ENCODE assay signal across 21 cellular contexts in the genomic region with DNA sequence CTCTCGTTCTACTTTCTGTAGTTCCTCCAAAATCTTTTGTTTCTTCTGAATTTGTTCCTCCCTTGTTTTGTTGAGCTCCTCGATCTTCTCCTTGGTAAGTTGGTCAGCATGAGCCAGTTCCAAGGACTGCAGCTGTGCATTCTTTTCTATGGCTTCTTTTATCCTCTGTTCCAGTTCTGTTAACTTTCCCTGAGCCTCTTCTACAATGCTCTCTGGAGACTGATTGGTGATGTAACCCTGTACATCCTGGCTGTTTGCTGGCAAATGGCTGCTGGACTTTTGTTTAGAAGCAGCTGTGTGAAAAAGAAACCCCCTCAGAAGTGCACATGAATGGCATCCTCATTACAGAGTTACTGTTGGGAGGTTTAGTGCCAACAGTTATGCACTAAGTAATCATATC.
DNase-seq lines count a peak whose midpoint lies in the region; ATAC-seq, FAIRE-seq and TF ChIP-seq lines count a peak whose summit lies in the region.
"Had no signal": no experiment of that assay in that cellular context is flagged by ENCODE, and none has a peak within 500 bp of the region (broad histone marks: within the 10 kb centered on the region; RNA-seq: fewer than 3 reads in every experiment).

No MANE protein-coding gene starts in this region.

- H3K4me1 Mint-ChIP-seq in naive thymus-derived CD4-positive, alpha-beta T cell, result peaks cover 5 to 24% (median 8%) of the 10 kb centered on the region in 7 donors

- POLR2A ChIA-PET in HepG2 (lab: Yijun Ruan, JAX), result no interaction called here
- POLR2A ChIA-PET in naive thymus-derived CD4-positive, alpha-beta T cell (lab: Charles Lee), result no interaction called here

- TF ChIP-seq CTCF in HepG2 (CRISPR knock-in tag; IDR thresholded peaks at IDR 0.05), result no peak
- TF ChIP-seq CTCF in right lobe of liver (IDR thresholded peaks at IDR 0.05), result no peak

- TF ChIP-seq POLR2A in HepG2 (IDR thresholded peaks at IDR 0.05; ENCODE audit: insufficient read depth in 1 of 2, low read depth in 2 of 2, low read length in 2 of 2) (no peak), right lobe of liver (IDR thresholded peaks at IDR 0.05) (no peak), GM12892 (IDR thresholded peaks at IDR 0.05; ENCODE audit: low read depth, low read length) (no peak)

- CTCF ChIA-PET in HepG2 (lab: Yijun Ruan, JAX; ENCODE audit: low intra/inter-chr PET ratio, low total read pairs), result no interaction called here
- CTCF ChIA-PET in naive thymus-derived CD4-positive, alpha-beta T cell (lab: Charles Lee), result no interaction called here

- in situ Hi-C loops in HepG2 (cut with HindIII; ENCODE audit: extremely low pct_ligation_motif_present, low pct_unique_long_range_greater_than_20kb), result no loop called here

- no peak overlapping the region for H3K4me3 ChIP-seq in HepG2 (replicated peaks in 1 of 3; ENCODE audit: insufficient read depth in 1 of 3, low read depth in 2 of 3, low read length in 3 of 3)
- no peak overlapping the region for H3K4me3 ChIP-seq in right lobe of liver
- no peak overlapping the region for H3K4me3 ChIP-seq in naive thymus-derived CD4-positive, alpha-beta T cell (ENCODE audit: low read length)
- H3K4me3 ChIP-seq: gastrocnemius medialis, prostate gland, testis had no signal

- no peak for TF ChIP-seq RAD21 in HepG2 (CRISPR knock-in tag; IDR thresholded peaks at IDR 0.05)

- intact Hi-C loops in HepG2 (cut with micrococcal nuclease; ENCODE audit: unreplicated experiment) (no loop called here), right lobe of liver (cut with DNase I) (no loop called here)
- intact Hi-C loops in naive thymus-derived CD4-positive, alpha-beta T cell (cut with micrococcal nuclease), result loop anchor here (5.0 to 10.0 kb wide), 4 partner anchors 33 to 435 kb away; a partner anchor contains a TSS

- H3K27me3 Mint-ChIP-seq in naive thymus-derived CD4-positive, alpha-beta T cell, result no peaks in the 10 kb centered on the region

- BruUV-seq in HepG2 (replicated peaks; lab: Mats Ljungman, UMichigan), result no TSS peak

- H3K27ac Mint-ChIP-seq in naive thymus-derived CD4-positive, alpha-beta T cell, result peak overlapping the region in 6 of 9 donors; percentile 15 to 77 (median 36)
- H3K27ac Mint-ChIP-seq: T-helper 1 cell treated with Interleukin-12 subunit alpha and Interleukin-12 subunit beta and Interleukin-4 antibody, amounts not matched to agents 30 μg/mL and 1 μg/mL, for 36 hours had no signal

- no peaks in the 10 kb centered on the region for H3K27me3 ChIP-seq in HepG2 (ENCODE audit: control insufficient read depth in 1 of 2, insufficient read depth in 2 of 2, low read length in 2 of 2)
- no peaks in the 10 kb centered on the region for H3K27me3 ChIP-seq in right lobe of liver
- H3K27me3 ChIP-seq in naive thymus-derived CD4-positive, alpha-beta T cell (ENCODE audit: control insufficient read depth in 2 of 2, insufficient read depth in 2 of 2, low read length in 2 of 2), result no peaks in the 10 kb centered on the region
- H3K27me3 ChIP-seq: gastrocnemius medialis, testis had no signal

- ATAC-seq in HepG2 (peak; percentile 26; the same call in 1 of the 3 replicates), right lobe of liver (no peak)
- no peak for ATAC-seq in naive thymus-derived CD4-positive, alpha-beta T cell
- ATAC-seq: left ventricle myocardium superior had no signal

- H3K9me3 ChIP-seq in HepG2 (ENCODE audit: low read length) (no peaks in the 10 kb centered on the region), right lobe of liver (no peaks in the 10 kb centered on the region)
- no peaks in the 10 kb centered on the region for H3K9me3 ChIP-seq in naive thymus-derived CD4-positive, alpha-beta T cell (ENCODE audit: control insufficient read depth in 2 of 3, low read length in 3 of 3)
- H3K9me3 ChIP-seq: gastrocnemius medialis, prostate gland, testis had no signal

- H3K9ac ChIP-seq in HepG2 (ENCODE audit: insufficient read depth, low read depth, low read length), result no peak overlapping the region

- FAIRE-seq in HepG2 (lab: Jason Lieb, UNC), result no peak
- FAIRE-seq in GM12892 (lab: Jason Lieb, UNC), result no peak

- H3K9me3 Mint-ChIP-seq in naive thymus-derived CD4-positive, alpha-beta T cell, result no peaks in the 10 kb centered on the region
- H3K9me3 Mint-ChIP-seq: activated naive CD4-positive, alpha-beta T cell treated with anti-CD3 and anti-CD28 coated beads, Interleukin-2, amount 50 U/mL, for 72 hours; T-helper 1 cell treated with Interleukin-12 subunit alpha and Interleukin-12 subunit beta and Interleukin-4 antibody, amounts not matched to agents 30 μg/mL and 1 μg/mL, for 36 hours had no signal

- peaks cover 12 to 35% (median 28%) of the 10 kb centered on the region in 5 donors for H3K36me3 Mint-ChIP-seq in naive thymus-derived CD4-positive, alpha-beta T cell

- H4K20me1 ChIP-seq in HepG2 (ENCODE audit: insufficient read depth, low read length), result no peaks in the 10 kb centered on the region

- H3K27ac ChIP-seq in HepG2 (ENCODE audit: extremely low read length, insufficient read depth, low read length) (no peak overlapping the region), right lobe of liver (no peak overlapping the region), cingulate gyrus (ENCODE audit: low read depth, low read length) (peak overlapping the region; percentile 80)
- no peak overlapping the region for H3K27ac ChIP-seq in naive thymus-derived CD4-positive, alpha-beta T cell (ENCODE audit: low read depth, low read length)
- H3K27ac ChIP-seq: prostate gland, testis had no signal

- H2AFZ ChIP-seq in HepG2 (ENCODE audit: low read length), result no peak overlapping the region

- H3K4me1 ChIP-seq in HepG2 (ENCODE audit: insufficient read depth, low read length) (no peaks in the 10 kb centered on the region), right lobe of liver (no peaks in the 10 kb centered on the region)
- no peaks in the 10 kb centered on the region for H3K4me1 ChIP-seq in naive thymus-derived CD4-positive, alpha-beta T cell (ENCODE audit: control insufficient read depth in 2 of 2, insufficient read depth in 2 of 2, low read length in 2 of 2)
- H3K4me1 ChIP-seq: prostate gland, testis had no signal

- H3K36me3 ChIP-seq in HepG2 (replicated peaks in 1 of 2; ENCODE audit: control insufficient read depth in 1 of 2, insufficient read depth in 2 of 2, low read length in 2 of 2), result peaks cover 18 to 83% of the 10 kb centered on the region in 2 experiments
- H3K36me3 ChIP-seq in right lobe of liver, result peaks cover 3 to 57% (median 32%) of the 10 kb centered on the region in 4 donors
- peaks cover 0 to 48% (median 23%) of the 10 kb centered on the region in 3 experiments for H3K36me3 ChIP-seq in naive thymus-derived CD4-positive, alpha-beta T cell (ENCODE audit: control insufficient read depth in 2 of 3, insufficient read depth in 3 of 3, low read length in 3 of 3)

- no peaks in the 10 kb centered on the region for H3K79me2 ChIP-seq in HepG2 (ENCODE audit: insufficient read depth, low read length)

- DNase-seq in HepG2 (ENCODE audit: low spot score) (no peak), right lobe of liver (no peak), AG08395 (ENCODE audit: low spot score) (no peak), NCI-H1417 treated with DMSO at 0.1 percent for 48 hours (lab: John Stamatoyannopoulos, UW) (no peak), GM12892 (ENCODE audit: insufficient read length) (no peak), NAMALWA (ENCODE audit: low spot score) (no peak)
- DNase-seq in naive thymus-derived CD4-positive, alpha-beta T cell, result no peak
- DNase-seq: activated CD4-positive, CD25-positive, alpha-beta regulatory T cell treated with anti-CD3 and anti-CD28 coated beads, Interleukin-2, amount 50 U/mL, for 72 hours; activated CD8-positive, alpha-beta memory T cell treated with anti-CD3 and anti-CD28 coated beads, Interleukin-2, amount 50 U/mL, for 4 hours; central memory CD4-positive, alpha-beta T cell; gastrocnemius medialis; GF-D8; left ventricle myocardium superior; NCI-H1436; NCI-H510A; Right ventricle myocardium superior; testis had no signal

- H3K4me3 Mint-ChIP-seq in naive thymus-derived CD4-positive, alpha-beta T cell, result no peak overlapping the region
- H3K4me3 Mint-ChIP-seq: T-helper 1 cell treated with Interleukin-12 subunit alpha and Interleukin-12 subunit beta and Interleukin-4 antibody, amounts not matched to agents 30 μg/mL and 1 μg/mL, for 36 hours had no signal

- 95% methylated on average over 2 of the region's 2 CpGs for WGBS in HepG2 (ENCODE audit: low lambda C conversion rate)
- 87% methylated on average over 2 of the region's 2 CpGs for WGBS in right lobe of liver (ENCODE audit: insufficient coverage, low coverage, low lambda C conversion rate, missing lambda C conversion rate)

- no peak overlapping the region for H3K4me2 ChIP-seq in HepG2 (ENCODE audit: low read depth, low read length)

- TF ChIP-seq EP300 in HepG2 (IDR thresholded peaks at IDR 0.05; ENCODE audit: low read depth in 2 of 2, low read length in 2 of 2) (no peak), HepG2 (CRISPR knock-in tag; IDR thresholded peaks at IDR 0.05; ENCODE audit: borderline replicate concordance) (no peak)

TF ChIP-seq in HepG2, 621 proteins besides CTCF, POLR2A, EP300 and RAD21:
- TF ChIP-seq, protein P1, sequence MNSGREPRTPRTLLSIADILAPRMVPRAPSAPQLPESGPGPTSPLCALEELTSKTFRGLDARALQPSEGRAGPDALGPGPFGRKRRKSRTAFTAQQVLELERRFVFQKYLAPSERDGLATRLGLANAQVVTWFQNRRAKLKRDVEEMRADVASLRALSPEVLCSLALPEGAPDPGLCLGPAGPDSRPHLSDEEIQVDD (CRISPR knock-in tag; IDR thresholded peaks at IDR 0.05; ENCODE audit: borderline replicate concordance), result no peak
- peak; percentile 1 for TF ChIP-seq RBM22 (optimal IDR thresholded peaks at IDR 0.05; ENCODE audit: low read length)
- no peak for TF ChIP-seq ATF7-NPFF (CRISPR knock-in tag; IDR thresholded peaks at IDR 0.05; ENCODE audit: low read depth)

Comparison
In these comparisons a context has a peak if more than half of its experiments do, and no peak if none do; other contexts are left out.
1. intact Hi-C loops: an anchor here in naive thymus-derived CD4-positive, alpha-beta T cell (5.0 to 10.0 kb wide); none called in HepG2 and right lobe of liver.